In the genomic region with DNA sequence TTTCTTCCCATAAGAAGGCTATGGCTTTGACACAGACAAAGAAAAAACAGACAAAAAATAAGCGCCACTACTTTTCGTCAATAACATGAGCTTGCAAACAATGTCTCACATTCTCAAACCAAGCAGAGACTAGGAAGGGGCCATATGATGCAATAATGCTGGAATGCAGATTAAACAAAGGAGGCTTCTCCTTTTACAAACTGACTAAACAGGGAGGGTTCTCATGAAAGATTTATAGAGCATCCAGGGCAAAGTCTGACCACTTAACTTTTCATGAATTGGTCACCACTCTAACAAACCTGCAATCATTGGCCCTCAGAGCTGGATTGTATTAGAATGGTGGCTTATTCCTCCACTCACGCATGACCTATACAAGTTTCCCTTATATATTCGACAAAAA, we compare ENCODE assay signal across 10 cellular contexts.
DNase-seq lines count a peak whose midpoint lies in the region; ATAC-seq, FAIRE-seq and TF ChIP-seq lines count a peak whose summit lies in the region.
"Had no signal": no experiment of that assay in that cellular context is flagged by ENCODE, and none has a peak within 500 bp of the region (broad histone marks: within the 10 kb centered on the region; RNA-seq: fewer than 3 reads in every experiment).

No MANE protein-coding gene starts in this region.

- no peaks in the 10 kb centered on the region for H3F3A ChIP-seq in SK-N-SH (replicated peaks; ENCODE audit: insufficient read depth)

- H2AFZ ChIP-seq in SK-N-SH (ENCODE audit: low read depth) = no peak overlapping the region

- no peak overlapping the region for H3K27ac Mint-ChIP-seq in activated CD8-positive, alpha-beta T cell treated with anti-CD3 and anti-CD28 coated beads for 36 hours

- H3K27ac ChIP-seq in SK-N-SH (ENCODE audit: low read depth in 2 of 2, low read length in 1 of 2) (no peak overlapping the region), small intestine (ENCODE audit: low read depth in 1 of 2, low read length in 1 of 2) (no peak overlapping the region)

- FAIRE-seq in small intestine (lab: Jason Lieb, UNC) = no peak

- H3K4me1 Mint-ChIP-seq in activated CD8-positive, alpha-beta T cell treated with anti-CD3 and anti-CD28 coated beads for 36 hours (ENCODE audit: low read depth) = no peaks in the 10 kb centered on the region

- H3K9ac ChIP-seq in SK-N-SH = no peak overlapping the region

- intact Hi-C loops in activated CD8-positive, alpha-beta T cell treated with anti-CD3 and anti-CD28 coated beads for 36 hours (cut with micrococcal nuclease) = no loop called here

- no peak for TF ChIP-seq RAD21 in SK-N-SH (IDR thresholded peaks at IDR 0.05; ENCODE audit: low read length)

- 34% methylated on average over 4 of the region's 4 CpGs for WGBS in SK-N-SH (ENCODE audit: low lambda C conversion rate)
- 86 to 88% (median 86%) methylated on average over 4 of the region's 4 CpGs for WGBS in small intestine, 3 donors

- no peak for ATAC-seq in activated CD8-positive, alpha-beta T cell treated with anti-CD3 and anti-CD28 coated beads for 36 hours

- H3K36me3 ChIP-seq in SK-N-SH (replicated peaks in 1 of 2; ENCODE audit: control insufficient read depth in 1 of 2, insufficient read depth in 2 of 2, low read length in 1 of 2) (no peaks in the 10 kb centered on the region), small intestine (ENCODE audit: control insufficient read depth in 2 of 2, insufficient read depth in 2 of 2, low read length in 2 of 2) (no peaks in the 10 kb centered on the region)

- no peak for TF ChIP-seq CTCF in SK-N-SH (IDR thresholded peaks at IDR 0.05)
- no peak for TF ChIP-seq CTCF in activated CD8-positive, alpha-beta T cell treated with anti-CD3 and anti-CD28 coated beads for 36 hours (IDR thresholded peaks at IDR 0.05)

- no peaks in the 10 kb centered on the region for H3K9me2 ChIP-seq in SK-N-SH

- TF ChIP-seq EP300 in SK-N-SH (IDR thresholded peaks at IDR 0.05; ENCODE audit: borderline replicate concordance in 1 of 2, low read depth in 1 of 2, low read length in 1 of 2) = no peak

- H3K9me3 ChIP-seq in SK-N-SH = no peaks in the 10 kb centered on the region
- H3K9me3 ChIP-seq in small intestine (ENCODE audit: control insufficient read depth, low read depth) = no peaks in the 10 kb centered on the region

- H3K4me1 ChIP-seq in SK-N-SH (ENCODE audit: control insufficient read depth in 1 of 2, insufficient read depth in 2 of 2, low read depth in 1 of 2, low read length in 1 of 2) = no peaks in the 10 kb centered on the region
- no peaks in the 10 kb centered on the region for H3K4me1 ChIP-seq in small intestine (ENCODE audit: control insufficient read depth in 2 of 2, insufficient read depth in 1 of 2, low read depth in 1 of 2, low read length in 1 of 2)

- no peaks in the 10 kb centered on the region for H3K36me3 Mint-ChIP-seq in activated CD8-positive, alpha-beta T cell treated with anti-CD3 and anti-CD28 coated beads for 36 hours (ENCODE audit: low read depth)

- POLR2A ChIA-PET in SK-N-SH (lab: Yijun Ruan, JAX) = no interaction called here
- POLR2A ChIA-PET in activated CD8-positive, alpha-beta T cell treated with anti-CD3 and anti-CD28 coated beads for 36 hours (lab: Charles Lee) = no interaction called here

- H3K79me2 ChIP-seq in SK-N-SH (ENCODE audit: insufficient read depth) = no peaks in the 10 kb centered on the region

- no peaks in the 10 kb centered on the region for H3K9me3 Mint-ChIP-seq in activated CD8-positive, alpha-beta T cell treated with anti-CD3 and anti-CD28 coated beads for 36 hours

- no peak overlapping the region for H3K4me2 ChIP-seq in SK-N-SH

- no peaks in the 10 kb centered on the region; the same call in 1 of the 2 replicates for H3K27me3 ChIP-seq in SK-N-SH (ENCODE audit: insufficient read depth)
- no peaks in the 10 kb centered on the region for H3K27me3 ChIP-seq in small intestine (ENCODE audit: control insufficient read depth in 2 of 2, insufficient read depth in 2 of 2, low read length in 2 of 2)

- H3K4me3 Mint-ChIP-seq in activated CD8-positive, alpha-beta T cell treated with anti-CD3 and anti-CD28 coated beads for 36 hours = no peak overlapping the region

- H4K20me1 ChIP-seq in SK-N-SH (ENCODE audit: insufficient read depth) = no peaks in the 10 kb centered on the region

- no peaks in the 10 kb centered on the region for H3K27me3 Mint-ChIP-seq in activated CD8-positive, alpha-beta T cell treated with anti-CD3 and anti-CD28 coated beads for 36 hours

- H3K4me3 ChIP-seq in SK-N-SH (ENCODE audit: low read depth in 2 of 2, low read length in 1 of 2) (no peak overlapping the region), small intestine (ENCODE audit: low read depth in 1 of 2, low read length in 2 of 2) (no peak overlapping the region)
- H3K4me3 ChIP-seq: lung had no signal

- CTCF ChIA-PET in SK-N-SH (lab: Yijun Ruan, JAX) = no interaction called here
- CTCF ChIA-PET in activated CD8-positive, alpha-beta T cell treated with anti-CD3 and anti-CD28 coated beads for 36 hours (lab: Charles Lee) = no interaction called here

- peak; percentile 39 for DNase-seq in HS-27A (ENCODE audit: low read depth)
- no peak for DNase-seq in SK-N-SH
- DNase-seq in foreskin melanocyte = peak; percentile 95
- DNase-seq in small intestine = peak; percentile 5
- DNase-seq in activated CD8-positive, alpha-beta T cell treated with anti-CD3 and anti-CD28 coated beads for 36 hours = no peak
- no peak for DNase-seq in NCI-H446 (lab: John Stamatoyannopoulos, UW)
- DNase-seq in NCI-H1436 treated with DMSO at 0.1 percent for 48 hours (lab: John Stamatoyannopoulos, UW) = no peak
- DNase-seq: activated T-cell treated with anti-CD3 and anti-CD28 coated beads for 4 hours, NCI-H187 treated with DMSO at 0.1 percent for 48 hours had no signal

TF ChIP-seq in SK-N-SH, 30 proteins besides CTCF, POLR2A, EP300 and RAD21:
- no peak for TF ChIP-seq CHD2 (IDR thresholded peaks at IDR 0.05; ENCODE audit: low read length, partially characterized antibody)
- TF ChIP-seq, protein P1, sequence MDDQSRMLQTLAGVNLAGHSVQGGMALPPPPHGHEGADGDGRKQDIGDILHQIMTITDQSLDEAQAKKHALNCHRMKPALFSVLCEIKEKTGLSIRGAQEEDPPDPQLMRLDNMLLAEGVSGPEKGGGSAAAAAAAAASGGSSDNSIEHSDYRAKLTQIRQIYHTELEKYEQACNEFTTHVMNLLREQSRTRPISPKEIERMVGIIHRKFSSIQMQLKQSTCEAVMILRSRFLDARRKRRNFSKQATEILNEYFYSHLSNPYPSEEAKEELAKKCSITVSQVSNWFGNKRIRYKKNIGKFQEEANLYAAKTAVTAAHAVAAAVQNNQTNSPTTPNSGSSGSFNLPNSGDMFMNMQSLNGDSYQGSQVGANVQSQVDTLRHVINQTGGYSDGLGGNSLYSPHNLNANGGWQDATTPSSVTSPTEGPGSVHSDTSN (IDR thresholded peaks at IDR 0.05) = peak; percentile 55; the same call in 1 of the 2 replicates

Comparison
In these comparisons a context has a peak if more than half of its experiments do, and no peak if none do; other contexts are left out.
1. DNase-seq: peak in HS-27A (single experiment), foreskin melanocyte (single experiment) and small intestine (single experiment); none in SK-N-SH (single experiment), activated CD8-positive, alpha-beta T cell treated with anti-CD3 and anti-CD28 coated beads for 36 hours (single experiment), NCI-H446 (0 of 2) and NCI-H1436 treated with DMSO at 0.1 percent for 48 hours (single experiment).